ENCODE assay signal across 17 cellular contexts in the genomic region with DNA sequence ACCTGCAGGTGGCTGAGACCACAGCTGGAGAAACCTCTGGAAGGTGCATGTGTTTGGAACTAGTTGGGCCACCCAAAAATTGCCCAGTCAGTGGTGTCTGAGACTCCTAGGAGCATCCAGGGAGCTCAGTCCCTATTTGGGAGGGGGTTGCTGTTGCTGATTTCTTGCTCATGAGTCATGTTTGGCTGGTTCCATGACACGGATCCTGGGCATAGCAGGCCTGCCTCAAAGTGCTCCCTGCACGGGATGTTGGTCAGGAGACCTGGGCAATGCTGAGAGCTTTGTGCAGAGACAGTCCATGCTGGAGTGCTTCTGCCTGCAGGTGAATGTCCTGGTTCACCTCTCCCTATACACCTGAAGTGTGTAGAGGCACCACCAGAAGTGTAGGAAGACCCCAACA.
DNase-seq lines count a peak whose midpoint lies in the region; ATAC-seq, FAIRE-seq and TF ChIP-seq lines count a peak whose summit lies in the region.
"Had no signal": no experiment of that assay in that cellular context is flagged by ENCODE, and none has a peak within 500 bp of the region (broad histone marks: within the 10 kb centered on the region; RNA-seq: fewer than 3 reads in every experiment).

No MANE protein-coding gene starts in this region.

- H3K4ac ChIP-seq in mesenchymal stem cell (ENCODE audit: low read depth in 1 of 2, low read length in 2 of 2), result no peak overlapping the region

- H3K9me3 ChIP-seq in A549 (0 out of 3 replicates have a peak, but pooled peaks cover 3% of the 10 kb centered on the region), astrocyte (ENCODE audit: insufficient read depth, low read depth, low read length) (no peaks in the 10 kb centered on the region), mesenchymal stem cell (ENCODE audit: control insufficient read depth, low read length) (no peaks in the 10 kb centered on the region), heart left ventricle (peaks cover 0 to 8% (median 0%) of the 10 kb centered on the region in 12 donors), sigmoid colon (peaks cover 0 to 3% (median 0%) of the 10 kb centered on the region in 4 donors)

- H3K4me3 Mint-ChIP-seq in astrocyte (ENCODE audit: unreplicated experiment), result peak overlapping the region; percentile 20
- no peak overlapping the region for H3K4me3 Mint-ChIP-seq in activated naive CD8-positive, alpha-beta T cell treated with anti-CD3 and anti-CD28 coated beads, Interleukin-2, amount 50 U/mL, for 24 hours
- H3K4me3 Mint-ChIP-seq: CD4-positive, CD25-positive, alpha-beta regulatory T cell had no signal

- peaks cover 6% of the 10 kb centered on the region for H3K36me3 ChIP-seq in astrocyte (ENCODE audit: insufficient read depth, low read length)
- H3K36me3 ChIP-seq in mesenchymal stem cell (ENCODE audit: control insufficient read depth in 1 of 2, insufficient read depth in 2 of 2, low read depth in 1 of 2, low read length in 2 of 2), result peaks cover 7 to 24% of the 10 kb centered on the region in 2 experiments
- H3K36me3 ChIP-seq in heart left ventricle, result no peaks in the 10 kb centered on the region
- no peaks in the 10 kb centered on the region for H3K36me3 ChIP-seq in sigmoid colon

- H3K27ac ChIP-seq in A549 (peak overlapping the region; percentile 33 to 97; a peak in 5 of 6 replicates), astrocyte (ENCODE audit: low read depth, low read length) (peak overlapping the region; percentile 86), mesenchymal stem cell (ENCODE audit: low read length, poor library complexity, severe bottlenecking) (peak overlapping the region; percentile 17), heart left ventricle (no peak overlapping the region), sigmoid colon (no peak overlapping the region)
- H3K27ac ChIP-seq: PC-9 had no signal

- peak overlapping the region; percentile 39 for H2BK120ac ChIP-seq in mesenchymal stem cell (ENCODE audit: low read depth, low read length)

- TF ChIP-seq EP300 in A549 (IDR thresholded peaks at IDR 0.05) (no peak), sigmoid colon (IDR thresholded peaks at IDR 0.05) (no peak)

- no peak for TF ChIP-seq CTCF in A549 (IDR thresholded peaks at IDR 0.05)
- TF ChIP-seq CTCF in astrocyte (IDR thresholded peaks at IDR 0.05; ENCODE audit: insufficient read depth, low read depth, low read length), result no peak
- no peak for TF ChIP-seq CTCF in heart left ventricle (IDR thresholded peaks at IDR 0.05)
- TF ChIP-seq CTCF in sigmoid colon (IDR thresholded peaks at IDR 0.05), result no peak

- H4K20me1 ChIP-seq in astrocyte (ENCODE audit: insufficient read depth, low read length), result no peaks in the 10 kb centered on the region

- FAIRE-seq in A549 (lab: Jason Lieb, UNC) (no peak), astrocyte (lab: Jason Lieb, UNC) (peak; percentile 56)
- FAIRE-seq: H54 had no signal

- no peak overlapping the region for H4K8ac ChIP-seq in mesenchymal stem cell (ENCODE audit: low read length)

- no peak overlapping the region for H3K4me2 ChIP-seq in A549
- H3K4me2 ChIP-seq in astrocyte (ENCODE audit: low read length), result peak overlapping the region; percentile 63
- H3K4me2 ChIP-seq in mesenchymal stem cell (ENCODE audit: low read length, poor library complexity, severe bottlenecking), result no peak overlapping the region
- H3K4me2 ChIP-seq: PC-9 had no signal

- H2BK15ac ChIP-seq in mesenchymal stem cell (ENCODE audit: low read depth, poor library complexity, severe bottlenecking), result no peak overlapping the region

- POLR2A ChIA-PET in A549 (lab: Yijun Ruan, JAX), result no interaction called here

- H2AK5ac ChIP-seq in mesenchymal stem cell (ENCODE audit: low read length, severe bottlenecking), result no peak overlapping the region

- peaks cover 25% of the 10 kb centered on the region for H3K79me1 ChIP-seq in mesenchymal stem cell (replicated peaks; ENCODE audit: low read length, poor library complexity, severe bottlenecking)

- H3K23ac ChIP-seq in mesenchymal stem cell (ENCODE audit: low read length in 2 of 2), result no peak overlapping the region

- DNase-seq in A549 (ENCODE audit: low read depth in 1 of 2, low spot score in 1 of 2) (no peak), GM03348 (ENCODE audit: low spot score) (peak; percentile 57), astrocyte (ENCODE audit: low read depth) (peak; percentile 66), mesenchymal stem cell (no peak), heart left ventricle (no peak), sigmoid colon (no peak)
- no peak for DNase-seq in activated naive CD8-positive, alpha-beta T cell treated with anti-CD3 and anti-CD28 coated beads, Interleukin-2, amount 50 U/mL, for 24 hours
- DNase-seq: 8988T; CD4-positive, CD25-positive, alpha-beta regulatory T cell; DMS79; GF-D8; KG1; NCI-H1092 treated with DMSO at 0.1 percent for 48 hours; NCI-H1694; PC-9 had no signal

- H3K27ac Mint-ChIP-seq in astrocyte (ENCODE audit: unreplicated experiment), result peak overlapping the region; percentile 75
- no peak overlapping the region for H3K27ac Mint-ChIP-seq in activated naive CD8-positive, alpha-beta T cell treated with anti-CD3 and anti-CD28 coated beads, Interleukin-2, amount 50 U/mL, for 24 hours
- H3K27ac Mint-ChIP-seq: CD4-positive, CD25-positive, alpha-beta regulatory T cell had no signal

- H3K4me3 ChIP-seq in A549, result no peak overlapping the region
- H3K4me3 ChIP-seq in astrocyte (ENCODE audit: insufficient read depth, low read depth, low read length), result no peak overlapping the region
- no peak overlapping the region for H3K4me3 ChIP-seq in mesenchymal stem cell (ENCODE audit: insufficient read depth in 1 of 2, low read depth in 1 of 2, low read length in 2 of 2)
- no peak overlapping the region for H3K4me3 ChIP-seq in heart left ventricle
- H3K4me3 ChIP-seq in sigmoid colon, result no peak overlapping the region
- H3K4me3 ChIP-seq: PC-9 had no signal

- TF ChIP-seq RAD21 in A549 (conservative IDR thresholded peaks at IDR 0.05 in 1 of 2, IDR thresholded peaks at IDR 0.05 in 1 of 2), result no peak

- H3K36me3 Mint-ChIP-seq in astrocyte (ENCODE audit: low read depth, unreplicated experiment), result peaks cover 18% of the 10 kb centered on the region
- no peaks in the 10 kb centered on the region for H3K36me3 Mint-ChIP-seq in activated naive CD8-positive, alpha-beta T cell treated with anti-CD3 and anti-CD28 coated beads, Interleukin-2, amount 50 U/mL, for 24 hours (ENCODE audit: low read depth)
- H3K36me3 Mint-ChIP-seq: CD4-positive, CD25-positive, alpha-beta regulatory T cell had no signal

- CTCF ChIA-PET in A549 (lab: Yijun Ruan, JAX), result no interaction called here

- H3K9me3 Mint-ChIP-seq in astrocyte (ENCODE audit: unreplicated experiment), result peaks cover 10% of the 10 kb centered on the region
- H3K9me3 Mint-ChIP-seq in activated naive CD8-positive, alpha-beta T cell treated with anti-CD3 and anti-CD28 coated beads, Interleukin-2, amount 50 U/mL, for 24 hours, result no peaks in the 10 kb centered on the region
- H3K9me3 Mint-ChIP-seq: CD4-positive, CD25-positive, alpha-beta regulatory T cell had no signal

- TF ChIP-seq POLR2A in A549 (IDR thresholded peaks at IDR 0.05; ENCODE audit: low read length), result no peak
- TF ChIP-seq POLR2A in heart left ventricle (IDR thresholded peaks at IDR 0.05), result no peak
- TF ChIP-seq POLR2A in sigmoid colon (IDR thresholded peaks at IDR 0.05), result no peak

- peaks cover 44% of the 10 kb centered on the region for H3K79me2 ChIP-seq in astrocyte (ENCODE audit: insufficient read depth, low read length)

- WGBS in A549 (ENCODE audit: missing lambda C conversion rate), result 50% methylated on average over 1 of the region's 2 CpGs
- WGBS in mesenchymal stem cell, result 33% methylated on average over 2 of the region's 2 CpGs
- 91 to 100% (median 92%) methylated on average over 2 of the region's 2 CpGs for WGBS in heart left ventricle, 4 donors
- 83 to 91% methylated on average over 2 of the region's 2 CpGs for WGBS in sigmoid colon, 2 donors

- peaks cover 43% of the 10 kb centered on the region for H3K4me1 Mint-ChIP-seq in astrocyte (ENCODE audit: low read depth, unreplicated experiment)
- no peaks in the 10 kb centered on the region for H3K4me1 Mint-ChIP-seq in activated naive CD8-positive, alpha-beta T cell treated with anti-CD3 and anti-CD28 coated beads, Interleukin-2, amount 50 U/mL, for 24 hours

- no peak overlapping the region for H4K91ac ChIP-seq in mesenchymal stem cell (ENCODE audit: low read length)

- peaks cover 43% of the 10 kb centered on the region for H3K4me1 ChIP-seq in A549
- peaks cover 62% of the 10 kb centered on the region for H3K4me1 ChIP-seq in astrocyte (ENCODE audit: insufficient read depth, low read length)
- H3K4me1 ChIP-seq in mesenchymal stem cell (ENCODE audit: control insufficient read depth, insufficient read depth, low read depth, low read length), result peaks cover 38% of the 10 kb centered on the region
- peaks cover 0 to 5% (median 0%) of the 10 kb centered on the region in 12 donors for H3K4me1 ChIP-seq in heart left ventricle
- H3K4me1 ChIP-seq in sigmoid colon, result peaks cover 0 to 12% (median 10%) of the 10 kb centered on the region in 4 donors

- no peaks in the 10 kb centered on the region for H3K27me3 Mint-ChIP-seq in astrocyte (ENCODE audit: low read depth, unreplicated experiment)
- no peaks in the 10 kb centered on the region for H3K27me3 Mint-ChIP-seq in activated naive CD8-positive, alpha-beta T cell treated with anti-CD3 and anti-CD28 coated beads, Interleukin-2, amount 50 U/mL, for 24 hours

- no peak overlapping the region for H3K14ac ChIP-seq in mesenchymal stem cell (ENCODE audit: low read length in 2 of 2)

- ATAC-seq in A549 (no peak), HG03378 (IDR thresholded peaks at IDR 0.05; ENCODE audit: unreplicated experiment) (no peak), heart left ventricle (no peak)
- no peak for ATAC-seq in activated naive CD8-positive, alpha-beta T cell treated with anti-CD3 and anti-CD28 coated beads, Interleukin-2, amount 50 U/mL, for 24 hours

- no peak overlapping the region for H2AFZ ChIP-seq in astrocyte (ENCODE audit: low read depth, low read length)
- no peak overlapping the region for H2AFZ ChIP-seq in mesenchymal stem cell (ENCODE audit: low read depth, low read length)
- H2AFZ ChIP-seq: PC-9 had no signal

- intact Hi-C loops in heart left ventricle (cut with DNase I) (no loop called here), sigmoid colon (cut with DNase I) (no loop called here)

- H3K27me3 ChIP-seq in astrocyte (ENCODE audit: insufficient read depth, low read length) (no peaks in the 10 kb centered on the region), mesenchymal stem cell (ENCODE audit: control insufficient read depth in 1 of 2, insufficient read depth in 1 of 2, low read length in 2 of 2) (no peaks in the 10 kb centered on the region), heart left ventricle (no peaks in the 10 kb centered on the region), sigmoid colon (no peaks in the 10 kb centered on the region)

- no peak overlapping the region for H2BK12ac ChIP-seq in mesenchymal stem cell (ENCODE audit: low read length in 2 of 2)

- H3K18ac ChIP-seq in mesenchymal stem cell (ENCODE audit: low read depth in 1 of 2, low read length in 2 of 2), result no peak overlapping the region

- H3K9ac ChIP-seq in astrocyte (ENCODE audit: low read length), result peak overlapping the region; percentile 61
- H3K9ac ChIP-seq in mesenchymal stem cell (ENCODE audit: low read length), result no peak overlapping the region

- H2BK5ac ChIP-seq in mesenchymal stem cell (ENCODE audit: low read depth, low read length, poor library complexity, severe bottlenecking), result no peak overlapping the region

TF ChIP-seq in A549, 52 proteins besides CTCF, POLR2A, EP300 and RAD21 (continues in another document):
- no peak for TF ChIP-seq CHD2 (IDR thresholded peaks at IDR 0.05; ENCODE audit: low read length, partially characterized antibody)

Comparison
In these comparisons a context has a peak if more than half of its experiments do, and no peak if none do; other contexts are left out.
1. DNase-seq: peak in GM03348 (single experiment) and astrocyte (single experiment); none in A549 (0 of 2), mesenchymal stem cell (single experiment), activated naive CD8-positive, alpha-beta T cell treated with anti-CD3 and anti-CD28 coated beads, Interleukin-2, amount 50 U/mL, for 24 hours (single experiment), heart left ventricle (0 of 5) and sigmoid colon (single experiment).
2. H3K27ac ChIP-seq: peak in A549 (2 of 2), astrocyte (single experiment) and mesenchymal stem cell (single experiment); none in heart left ventricle (0 of 12) and sigmoid colon (0 of 4).